1 cellular context compared by ENCODE assay signal in the genomic region with DNA sequence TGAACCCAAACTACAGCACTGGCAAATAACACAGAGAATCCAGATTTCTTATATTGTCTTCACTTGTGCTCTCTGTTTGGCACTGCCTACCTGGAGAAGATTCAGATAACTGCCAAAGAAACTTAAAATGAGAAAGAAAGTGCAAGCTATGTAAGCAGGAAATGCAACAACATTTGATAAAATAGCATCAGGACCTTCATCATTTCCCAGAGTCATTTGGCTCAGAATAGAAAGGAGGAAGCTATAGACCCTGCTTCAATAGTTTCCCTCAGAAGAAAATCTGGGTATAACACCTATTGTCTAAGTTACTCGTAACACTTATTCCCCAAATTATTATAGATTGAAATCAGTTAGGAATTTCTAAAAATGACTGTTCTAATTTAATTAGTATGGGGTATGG.
TF ChIP-seq lines count a peak whose summit lies in the region.

No MANE protein-coding gene starts in this region.

TF ChIP-seq in HepG2, 621 proteins besides CTCF, POLR2A, EP300 and RAD21:
- TF ChIP-seq ZMAT3 (CRISPR knock-in tag; conservative IDR thresholded peaks at IDR 0.05) = no peak
- TF ChIP-seq ZNF709 (CRISPR knock-in tag; IDR thresholded peaks at IDR 0.05) = no peak
- TF ChIP-seq MXD4 (CRISPR knock-in tag; IDR thresholded peaks at IDR 0.05) = no peak
- no peak for TF ChIP-seq HHEX (CRISPR knock-in tag; IDR thresholded peaks at IDR 0.05)
- TF ChIP-seq MAZ (IDR thresholded peaks at IDR 0.05; ENCODE audit: borderline replicate concordance, low read depth, low read length) = no peak
- no peak for TF ChIP-seq MAZ (CRISPR knock-in tag; IDR thresholded peaks at IDR 0.05; ENCODE audit: low read depth)
- TF ChIP-seq KAT2B (IDR thresholded peaks at IDR 0.05; ENCODE audit: borderline replicate concordance, low read depth, low read length) = no peak
- TF ChIP-seq BRD4 (CRISPR knock-in tag; IDR thresholded peaks at IDR 0.05) = no peak
- no peak for TF ChIP-seq ZNF766 (CRISPR knock-in tag; IDR thresholded peaks at IDR 0.05; ENCODE audit: borderline replicate concordance)
- no peak for TF ChIP-seq GPN1 (CRISPR knock-in tag; IDR thresholded peaks at IDR 0.05; ENCODE audit: borderline replicate concordance)
- no peak for TF ChIP-seq ZBTB20 (CRISPR knock-in tag; IDR thresholded peaks at IDR 0.05; ENCODE audit: borderline replicate concordance, low read depth)
- no peak for TF ChIP-seq NR2F2 (IDR thresholded peaks at IDR 0.05; ENCODE audit: borderline replicate concordance, low read depth)
- no peak for TF ChIP-seq HIVEP1 (CRISPR knock-in tag; IDR thresholded peaks at IDR 0.05)
- no peak for TF ChIP-seq ZFP1 (CRISPR knock-in tag; IDR thresholded peaks at IDR 0.05)
- TF ChIP-seq, protein P1, sequence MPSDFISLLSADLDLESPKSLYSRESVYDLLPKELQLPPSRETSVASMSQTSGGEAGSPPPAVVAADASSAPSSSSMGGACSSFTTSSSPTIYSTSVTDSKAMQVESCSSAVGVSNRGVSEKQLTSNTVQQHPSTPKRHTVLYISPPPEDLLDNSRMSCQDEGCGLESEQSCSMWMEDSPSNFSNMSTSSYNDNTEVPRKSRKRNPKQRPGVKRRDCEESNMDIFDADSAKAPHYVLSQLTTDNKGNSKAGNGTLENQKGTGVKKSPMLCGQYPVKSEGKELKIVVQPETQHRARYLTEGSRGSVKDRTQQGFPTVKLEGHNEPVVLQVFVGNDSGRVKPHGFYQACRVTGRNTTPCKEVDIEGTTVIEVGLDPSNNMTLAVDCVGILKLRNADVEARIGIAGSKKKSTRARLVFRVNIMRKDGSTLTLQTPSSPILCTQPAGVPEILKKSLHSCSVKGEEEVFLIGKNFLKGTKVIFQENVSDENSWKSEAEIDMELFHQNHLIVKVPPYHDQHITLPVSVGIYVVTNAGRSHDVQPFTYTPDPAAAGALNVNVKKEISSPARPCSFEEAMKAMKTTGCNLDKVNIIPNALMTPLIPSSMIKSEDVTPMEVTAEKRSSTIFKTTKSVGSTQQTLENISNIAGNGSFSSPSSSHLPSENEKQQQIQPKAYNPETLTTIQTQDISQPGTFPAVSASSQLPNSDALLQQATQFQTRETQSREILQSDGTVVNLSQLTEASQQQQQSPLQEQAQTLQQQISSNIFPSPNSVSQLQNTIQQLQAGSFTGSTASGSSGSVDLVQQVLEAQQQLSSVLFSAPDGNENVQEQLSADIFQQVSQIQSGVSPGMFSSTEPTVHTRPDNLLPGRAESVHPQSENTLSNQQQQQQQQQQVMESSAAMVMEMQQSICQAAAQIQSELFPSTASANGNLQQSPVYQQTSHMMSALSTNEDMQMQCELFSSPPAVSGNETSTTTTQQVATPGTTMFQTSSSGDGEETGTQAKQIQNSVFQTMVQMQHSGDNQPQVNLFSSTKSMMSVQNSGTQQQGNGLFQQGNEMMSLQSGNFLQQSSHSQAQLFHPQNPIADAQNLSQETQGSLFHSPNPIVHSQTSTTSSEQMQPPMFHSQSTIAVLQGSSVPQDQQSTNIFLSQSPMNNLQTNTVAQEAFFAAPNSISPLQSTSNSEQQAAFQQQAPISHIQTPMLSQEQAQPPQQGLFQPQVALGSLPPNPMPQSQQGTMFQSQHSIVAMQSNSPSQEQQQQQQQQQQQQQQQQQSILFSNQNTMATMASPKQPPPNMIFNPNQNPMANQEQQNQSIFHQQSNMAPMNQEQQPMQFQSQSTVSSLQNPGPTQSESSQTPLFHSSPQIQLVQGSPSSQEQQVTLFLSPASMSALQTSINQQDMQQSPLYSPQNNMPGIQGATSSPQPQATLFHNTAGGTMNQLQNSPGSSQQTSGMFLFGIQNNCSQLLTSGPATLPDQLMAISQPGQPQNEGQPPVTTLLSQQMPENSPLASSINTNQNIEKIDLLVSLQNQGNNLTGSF (CRISPR knock-in tag; IDR thresholded peaks at IDR 0.05) = no peak
